8 cellular contexts compared by ENCODE assay signal in the genomic region with DNA sequence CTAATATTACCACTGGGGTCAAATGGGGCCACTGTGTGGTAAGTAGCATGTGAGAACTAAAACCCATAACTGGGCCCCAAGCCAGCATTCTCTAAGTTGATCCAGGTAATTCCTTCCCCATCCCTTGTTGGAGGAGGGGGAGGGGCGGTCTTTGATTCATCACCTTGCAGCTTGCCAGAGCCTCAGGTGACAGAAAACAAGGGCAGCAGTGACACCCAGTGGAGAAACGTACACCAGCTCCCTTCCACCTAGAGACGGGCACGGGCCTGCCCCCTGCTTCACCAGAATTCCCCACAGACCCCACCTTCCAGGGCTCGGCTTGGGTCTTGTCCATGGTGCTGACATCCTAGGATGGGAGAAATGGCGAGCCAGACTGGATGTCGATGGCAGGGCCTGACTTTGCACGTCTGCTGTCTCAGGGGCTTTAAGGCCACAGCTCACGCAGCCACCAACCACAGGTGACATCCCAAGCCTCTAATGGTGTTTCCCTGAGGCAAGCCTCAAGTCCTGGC.
A peak's percentile ranks its signal among the peaks of the same experiment; 100 is the strongest.
DNase-seq lines count a peak whose midpoint lies in the region; ATAC-seq and TF ChIP-seq lines count a peak whose summit lies in the region.

No MANE protein-coding gene starts in this region.

- H3K4me1 Mint-ChIP-seq in HFFc6 (ENCODE audit: low read depth) = no peaks in the 10 kb centered on the region

- H3K36me3 Mint-ChIP-seq in HFFc6 (ENCODE audit: low read depth) = no peaks in the 10 kb centered on the region

- H3K27ac Mint-ChIP-seq in HFFc6 = no peak overlapping the region

- ATAC-seq in HG02588 (IDR thresholded peaks at IDR 0.05; ENCODE audit: unreplicated experiment) (no peak), GM21367 (IDR thresholded peaks at IDR 0.05; ENCODE audit: unreplicated experiment) (no peak)

- TF ChIP-seq POLR2A in erythroblast (IDR thresholded peaks at IDR 0.05; ENCODE audit: low read length) = no peak

- DNase-seq in ELF-1 (ENCODE audit: low read depth, low spot score) (peak; percentile 99), HFFc6 (peak; percentile 14), NCI-H187 treated with DMSO at 0.1 percent for 48 hours (lab: John Stamatoyannopoulos, UW) (peak; percentile 40), erythroblast (lab: John Stamatoyannopoulos, UW) (peak; percentile 21 to 44), nucleus accumbens (lab: John Stamatoyannopoulos, UW) (peak in 33 of 56 donors; percentile 4 to 79 (median 35))

- H3K9me3 Mint-ChIP-seq in HFFc6 = no peaks in the 10 kb centered on the region

- peak; percentile 60 for TF ChIP-seq CTCF in HFFc6 (IDR thresholded peaks at IDR 0.05)
- TF ChIP-seq CTCF in VCaP (conservative IDR thresholded peaks at IDR 0.05) = peak; percentile 87

- no peak overlapping the region for H3K4me3 Mint-ChIP-seq in HFFc6

- peak overlapping the region; percentile 41; the same call in 1 of the 2 replicates for H3K27ac ChIP-seq in VCaP

- H3K27me3 Mint-ChIP-seq in HFFc6 (ENCODE audit: insufficient read depth) = peaks cover 9% of the 10 kb centered on the region; the same call in 1 of the 2 replicates

Comparison
In these comparisons a context has a peak if more than half of its experiments do, and no peak if none do; other contexts are left out.
1. DNase-seq: peak in every context shown above with its lines; median percentile 99 in ELF-1; 40 in NCI-H187 treated with DMSO at 0.1 percent for 48 hours; 35 in nucleus accumbens; 32 in erythroblast; 14 in HFFc6.